18 cellular contexts compared by ENCODE assay signal in the genomic region with DNA sequence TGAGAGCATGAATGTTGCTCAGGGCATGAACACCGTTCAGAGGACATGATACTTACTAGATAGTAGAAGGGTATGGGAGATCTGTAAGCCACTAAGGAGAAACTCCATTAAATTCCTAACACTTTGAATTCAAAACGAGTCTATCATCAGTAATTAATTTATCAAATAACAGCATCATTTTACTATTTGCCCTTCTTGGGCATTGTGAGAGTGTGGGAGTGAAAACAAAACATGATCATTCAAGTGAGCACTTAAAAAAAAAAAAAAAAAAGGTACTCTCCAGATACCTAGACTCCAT. TPM values are rescaled to one million over a fixed set of nuclear protein-coding genes. Genes with fewer than 3 reads are reported as not detected.
DNase-seq lines count a peak whose midpoint lies in the region; ATAC-seq and TF ChIP-seq lines count a peak whose summit lies in the region.
"Had no signal": no experiment of that assay in that cellular context is flagged by ENCODE, and none has a peak within 500 bp of the region (broad histone marks: within the 10 kb centered on the region; RNA-seq: fewer than 3 reads in every experiment).

No MANE protein-coding gene starts in this region.

- no peaks in the 10 kb centered on the region for H3K27me3 ChIP-seq in H9 (ENCODE audit: insufficient read depth, low read length)
- H3K27me3 ChIP-seq: BLaER1 treated with 17β-estradiol and CSF1 and Interleukin-3, amounts not matched to agents 10 nM and 100 nM; cardiac muscle cell; testis had no signal

- no peak overlapping the region for H2BK20ac ChIP-seq in H9 (ENCODE audit: low read depth, low read length, poor library complexity, severe bottlenecking)

- no peak overlapping the region for H3K9ac ChIP-seq in H9 (ENCODE audit: extremely low read depth, insufficient read length, low read length)
- H3K9ac ChIP-seq: BLaER1 treated with 17β-estradiol and CSF1 and Interleukin-3, amounts not matched to agents 10 nM and 100 nM had no signal

- no peaks in the 10 kb centered on the region for H3K36me3 Mint-ChIP-seq in H9 (ENCODE audit: insufficient read depth in 1 of 3, low read depth in 3 of 3)
- H3K36me3 Mint-ChIP-seq in osteocyte (ENCODE audit: unreplicated experiment): no peaks in the 10 kb centered on the region
- H3K36me3 Mint-ChIP-seq: activated naive CD8-positive, alpha-beta T cell treated with anti-CD3 and anti-CD28 coated beads, Interleukin-2, amount 10 ng/mL, durations not matched to agents 7 days and 5 days had no signal

- no peak overlapping the region for H2BK120ac ChIP-seq in H9 (ENCODE audit: low read depth, low read length, poor library complexity, severe bottlenecking)

- no peak for DNase-seq in H9
- no peak for DNase-seq in RWPE1 (ENCODE audit: low spot score)
- DNase-seq in osteocyte (ENCODE audit: extremely low spot score, unreplicated experiment): no peak
- no peak for DNase-seq in cerebellum (ENCODE audit: low spot score)
- DNase-seq in 8988T: no peak
- DNase-seq: activated CD4-positive, alpha-beta T cell treated with anti-CD3 and anti-CD28 coated beads, Interleukin-2, amount 50 U/mL, for 1 hour; activated naive CD8-positive, alpha-beta T cell treated with anti-CD3 and anti-CD28 coated beads, Interleukin-2, amount 10 ng/mL, durations not matched to agents 7 days and 5 days; activated T-cell treated with anti-CD3 and anti-CD28 coated beads for 4 hours; effector CD8-positive, alpha-beta T cell; NCI-H446 treated with DMSO at 0.1 percent for 48 hours had no signal

- peaks cover 15 to 17% of the 10 kb centered on the region in 2 experiments for H3K4me1 Mint-ChIP-seq in H9
- peaks cover 2% of the 10 kb centered on the region for H3K4me1 Mint-ChIP-seq in osteocyte (ENCODE audit: unreplicated experiment)

- no peak overlapping the region for H2BK15ac ChIP-seq in H9 (ENCODE audit: low read depth, low read length)

- no peak for TF ChIP-seq POLR2A in GM18505 (IDR thresholded peaks at IDR 0.05; ENCODE audit: borderline replicate concordance, extremely low read depth, insufficient read depth, insufficient read length)

- no peak overlapping the region for H2BK12ac ChIP-seq in H9 (ENCODE audit: insufficient read length, low read depth, low read length)

- no peak overlapping the region for H3T11ph ChIP-seq in H9 (ENCODE audit: low read length)

- H3K27me3 Mint-ChIP-seq in H9 (ENCODE audit: low read depth) (no peaks in the 10 kb centered on the region), osteocyte (ENCODE audit: unreplicated experiment) (peaks cover 63% of the 10 kb centered on the region)

- no peak overlapping the region for H3K4me2 ChIP-seq in H9 (ENCODE audit: insufficient read depth, insufficient read length, low read length)
- H3K4me2 ChIP-seq: BLaER1 treated with 17β-estradiol and CSF1 and Interleukin-3, amounts not matched to agents 10 nM and 100 nM had no signal

- no peak overlapping the region for H4K8ac ChIP-seq in H9 (replicated peaks; ENCODE audit: insufficient read length, low read depth, low read length)

- H2AK5ac ChIP-seq in H9 (ENCODE audit: insufficient read length, low read length): no peak overlapping the region

- H3K27ac Mint-ChIP-seq in H9 (peak overlapping the region in 2 of 3 experiments; percentile 25 to 91; a peak in 2 of 7 replicates), osteocyte (ENCODE audit: unreplicated experiment) (no peak overlapping the region)
- H3K27ac Mint-ChIP-seq: activated naive CD8-positive, alpha-beta T cell treated with anti-CD3 and anti-CD28 coated beads, Interleukin-2, amount 10 ng/mL, durations not matched to agents 7 days and 5 days had no signal

- no peak overlapping the region for H3K4ac ChIP-seq in H9 (ENCODE audit: low read depth, low read length)

- no peaks in the 10 kb centered on the region for H3K79me2 ChIP-seq in H9 (ENCODE audit: insufficient read depth, low read length)

- ATAC-seq in GM18505 (IDR thresholded peaks at IDR 0.05; ENCODE audit: unreplicated experiment) (peak; percentile 7), GM18517 (IDR thresholded peaks at IDR 0.05; ENCODE audit: unreplicated experiment) (no peak)

- H3K79me1 ChIP-seq in H9 (ENCODE audit: insufficient read depth, low read depth, low read length, poor library complexity, severe bottlenecking): no peaks in the 10 kb centered on the region

- H3K23me2 ChIP-seq in H9 (ENCODE audit: insufficient read length, low read depth, low read length, poor library complexity, severe bottlenecking): no peaks in the 10 kb centered on the region

- H3K14ac ChIP-seq in H9 (ENCODE audit: insufficient read depth, low read length): no peak overlapping the region

- TF ChIP-seq CTCF in H9 (conservative IDR thresholded peaks at IDR 0.05): no peak
- peak; percentile 60 for TF ChIP-seq CTCF in RWPE1 (conservative IDR thresholded peaks at IDR 0.05; ENCODE audit: low read depth)
- no peak for TF ChIP-seq CTCF in osteocyte (IDR thresholded peaks at IDR 0.05)

- no CpG with 5 or more reads among the region's 2 CpGs for WGBS in H9 (ENCODE audit: extremely low coverage, insufficient read length, low lambda C conversion rate)

- H3K9me3 ChIP-seq in H9 (ENCODE audit: control insufficient read depth, low read depth, low read length): no peaks in the 10 kb centered on the region
- H3K9me3 ChIP-seq: BLaER1 treated with 17β-estradiol and CSF1 and Interleukin-3, amounts not matched to agents 10 nM and 100 nM; testis had no signal

- no peaks in the 10 kb centered on the region for H4K20me1 ChIP-seq in H9 (ENCODE audit: control insufficient read depth, insufficient read depth, insufficient read length)
- H4K20me1 ChIP-seq: BLaER1 treated with 17β-estradiol and CSF1 and Interleukin-3, amounts not matched to agents 10 nM and 100 nM had no signal

- H3K23ac ChIP-seq in H9 (ENCODE audit: insufficient read length, low read depth, low read length): no peak overlapping the region

- peak overlapping the region; percentile 79 for H2AFZ ChIP-seq in H9 (ENCODE audit: low read length)

- no peak overlapping the region for H3K4me3 Mint-ChIP-seq in H9
- H3K4me3 Mint-ChIP-seq in osteocyte (ENCODE audit: unreplicated experiment): peak overlapping the region; percentile 31
- H3K4me3 Mint-ChIP-seq: activated naive CD8-positive, alpha-beta T cell treated with anti-CD3 and anti-CD28 coated beads, Interleukin-2, amount 10 ng/mL, durations not matched to agents 7 days and 5 days had no signal

- no peak overlapping the region for H4K91ac ChIP-seq in H9 (ENCODE audit: insufficient read length, low read depth, low read length)

- no peak overlapping the region for H3K56ac ChIP-seq in H9 (ENCODE audit: insufficient read length, low read depth, low read length)

- no peaks in the 10 kb centered on the region for H3K9me3 Mint-ChIP-seq in H9
- no peaks in the 10 kb centered on the region for H3K9me3 Mint-ChIP-seq in osteocyte (ENCODE audit: unreplicated experiment)
- H3K9me3 Mint-ChIP-seq: activated naive CD8-positive, alpha-beta T cell treated with anti-CD3 and anti-CD28 coated beads, Interleukin-2, amount 10 ng/mL, durations not matched to agents 7 days and 5 days had no signal

- no peak overlapping the region for H2BK5ac ChIP-seq in H9 (ENCODE audit: insufficient read length, low read length)

- CTCF ChIA-PET in RWPE1 (lab: Yijun Ruan, JAX): interaction anchor here (0.6 to 1.0 kb wide), 5 partner anchors 19 to 291 kb away, joined by 3 to 4 read pairs (median 3); no protein-coding TSS in a partner anchor

- H3K4me1 ChIP-seq in H9 (ENCODE audit: insufficient read depth, low read length): peaks cover 4% of the 10 kb centered on the region; the same call in 1 of the 2 replicates
- H3K4me1 ChIP-seq: BLaER1 treated with 17β-estradiol and CSF1 and Interleukin-3, amounts not matched to agents 10 nM and 100 nM; testis had no signal

- POLR2A ChIA-PET in RWPE1 (lab: Yijun Ruan, JAX; ENCODE audit: low non-redundant PET): no interaction called here

- H3K27ac ChIP-seq in H9 (ENCODE audit: insufficient read length, low read depth, low read length) (no peak overlapping the region), RWPE1 (no peak overlapping the region)
- H3K27ac ChIP-seq: BLaER1 treated with 17β-estradiol and CSF1 and Interleukin-3, amounts not matched to agents 10 nM and 100 nM; cardiac muscle cell; skin epidermis; testis had no signal

- H3K18ac ChIP-seq in H9 (ENCODE audit: insufficient read length, low read depth, low read length): no peak overlapping the region

- no peak overlapping the region for H4K5ac ChIP-seq in H9 (ENCODE audit: insufficient read length, low read depth, low read length)

RNA-seq across cellular contexts. Expression of gene ASB15, which starts 20.5 kb away (rescaled TPM):
- total RNA-seq in H9 (2021) (not detected in 2 replicates), osteocyte (not detected in 2 replicates), cerebellum (0.64 TPM)
- total RNA-seq: activated naive CD8-positive, alpha-beta T cell treated with anti-CD3 and anti-CD28 coated beads, Interleukin-2, amount 10 ng/mL, durations not matched to agents 7 days and 5 days; cardiac muscle cell; HT1080; M059J had no signal

RNA-seq across cellular contexts. Expression of gene NDUFA5, which starts 23.5 kb away (rescaled TPM):
- total RNA-seq in H9 (2021) (69.4 and 76.5 TPM in 2 replicates), osteocyte (56.5 and 64.7 TPM in 2 replicates), cerebellum (161 TPM)

RNA-seq across cellular contexts. Expression of gene IQUB, which starts 46.7 kb away (rescaled TPM):
- total RNA-seq in H9 (2021): 0.28 and 0.39 TPM in 2 replicates
- 0.26 and 0.32 TPM in 2 replicates for total RNA-seq in osteocyte
- total RNA-seq in cerebellum: 8.2 TPM
- total RNA-seq: activated naive CD8-positive, alpha-beta T cell treated with anti-CD3 and anti-CD28 coated beads, Interleukin-2, amount 10 ng/mL, durations not matched to agents 7 days and 5 days; HT1080 had no signal
